In genomic region chr12:45990468-45991288, GRCh38 we compare ENCODE assay signal across 1 cellular context.
TF ChIP-seq lines count a peak whose summit lies in the region.

Gene SCAF11, minus strand, starts transcription at chr12:45990574. Its CDS starts 26,407 bp downstream, at chr12:45964167.

TF ChIP-seq in K562, 482 proteins besides CTCF, POLR2A, EP300 and RAD21 (continued from another document and continues in another):
- peak; percentile 99 for TF ChIP-seq ZBTB2 (IDR thresholded peaks at IDR 0.05)
- peak; percentile 5; the same call in 1 of the 2 replicates for TF ChIP-seq POLR2G (IDR thresholded peaks at IDR 0.05; ENCODE audit: low read depth, low read length)
- no peak for TF ChIP-seq RERE (CRISPR knock-in tag; IDR thresholded peaks at IDR 0.05; ENCODE audit: borderline replicate concordance)
- TF ChIP-seq SNIP1 (IDR thresholded peaks at IDR 0.05; ENCODE audit: low read depth) = no peak
- no peak for TF ChIP-seq PTRF (tag; IDR thresholded peaks at IDR 0.05)
- TF ChIP-seq GTF2F1 (IDR thresholded peaks at IDR 0.05; ENCODE audit: low read depth, low read length) = no peak
- no peak for TF ChIP-seq PURB (CRISPR knock-in tag; IDR thresholded peaks at IDR 0.05; ENCODE audit: low read depth)
- no peak for TF ChIP-seq KLF6 (CRISPR knock-in tag; IDR thresholded peaks at IDR 0.05; ENCODE audit: borderline replicate concordance)
- no peak for TF ChIP-seq ZNF644 (tag; IDR thresholded peaks at IDR 0.05; ENCODE audit: low read depth)
- TF ChIP-seq ZNF143 (CRISPR knock-in tag; IDR thresholded peaks at IDR 0.05) = peak; percentile 86
- TF ChIP-seq MCM5 (IDR thresholded peaks at IDR 0.05; ENCODE audit: low read depth) = no peak
- no peak for TF ChIP-seq IFI16 (CRISPR knock-in tag; IDR thresholded peaks at IDR 0.05)
- TF ChIP-seq EZH2 (IDR thresholded peaks at IDR 0.05; ENCODE audit: borderline replicate concordance, low read depth, low read length) = no peak
- peak; percentile 11 for TF ChIP-seq ZNF146 (CRISPR knock-in tag; IDR thresholded peaks at IDR 0.05; ENCODE audit: unreplicated experiment)
- TF ChIP-seq U2AF1 (optimal IDR thresholded peaks at IDR 0.05; ENCODE audit: low read depth, low read length) = no peak
- no peak for TF ChIP-seq ILK (tag; IDR thresholded peaks at IDR 0.05; ENCODE audit: borderline replicate concordance, low read depth)
- no peak for TF ChIP-seq WHSC1 (IDR thresholded peaks at IDR 0.05; ENCODE audit: low read length)
- peak; percentile 72 for TF ChIP-seq DEAF1 (CRISPR knock-in tag; IDR thresholded peaks at IDR 0.05)
- peak; percentile 13; the same call in 1 of the 2 replicates for TF ChIP-seq PML (IDR thresholded peaks at IDR 0.05; ENCODE audit: low read length)
- TF ChIP-seq ASH1L (IDR thresholded peaks at IDR 0.05; ENCODE audit: borderline replicate concordance, low read depth, partially characterized antibody) = no peak
- TF ChIP-seq DIDO1 (tag; IDR thresholded peaks at IDR 0.05; ENCODE audit: low read depth) = 0 out of 2 replicates have a peak, but pooled peaks have one; percentile 38
- peak; percentile 90 for TF ChIP-seq SMAD4 (CRISPR knock-in tag; conservative IDR thresholded peaks at IDR 0.05)
- TF ChIP-seq THRA (IDR thresholded peaks at IDR 0.05) = no peak
- no peak for TF ChIP-seq FOS (IDR thresholded peaks at IDR 0.05; ENCODE audit: extremely low read depth, insufficient read length)
- no peak for TF ChIP-seq ZC3H11A (IDR thresholded peaks at IDR 0.05; ENCODE audit: low read depth, low read length)
- TF ChIP-seq ELK1 (CRISPR knock-in tag; IDR thresholded peaks at IDR 0.05) = no peak
- TF ChIP-seq CEBPZ (IDR thresholded peaks at IDR 0.05; ENCODE audit: borderline replicate concordance, low read depth, low read length) = no peak
- peak; percentile 85; the same call in 1 of the 2 replicates for TF ChIP-seq LCOR (CRISPR knock-in tag; IDR thresholded peaks at IDR 0.05)
- no peak; the same call in 1 of the 2 replicates for TF ChIP-seq ZBTB1 (CRISPR knock-in tag; IDR thresholded peaks at IDR 0.05; ENCODE audit: borderline replicate concordance, low read depth)
- TF ChIP-seq POLR2H (tag; IDR thresholded peaks at IDR 0.05; ENCODE audit: low read depth) = peak; percentile 66
- TF ChIP-seq ZBTB8A (IDR thresholded peaks at IDR 0.05; ENCODE audit: partially characterized antibody) = no peak
- TF ChIP-seq MCM3 (IDR thresholded peaks at IDR 0.05) = no peak
- no peak for TF ChIP-seq MEF2D (tag; conservative IDR thresholded peaks at IDR 0.05; ENCODE audit: low read depth)
- no peak for TF ChIP-seq SAFB2 (IDR thresholded peaks at IDR 0.05; ENCODE audit: borderline replicate concordance, low read depth, low read length, severe bottlenecking)
- TF ChIP-seq FOXJ3 (CRISPR knock-in tag; IDR thresholded peaks at IDR 0.05) = no peak
- no peak for TF ChIP-seq ZNF780A (CRISPR knock-in tag; IDR thresholded peaks at IDR 0.05)
- no peak for TF ChIP-seq ZKSCAN3 (CRISPR knock-in tag; IDR thresholded peaks at IDR 0.05)
- no peak for TF ChIP-seq TAL1 (IDR thresholded peaks at IDR 0.05)
- TF ChIP-seq ZBTB11 (CRISPR knock-in tag; IDR thresholded peaks at IDR 0.05) = no peak; a peak in 1 of 6 replicates
- TF ChIP-seq ZSCAN32 (CRISPR knock-in tag; IDR thresholded peaks at IDR 0.05) = no peak
- no peak for TF ChIP-seq ZNF707 (CRISPR knock-in tag; conservative IDR thresholded peaks at IDR 0.05)
- TF ChIP-seq RNF2 (IDR thresholded peaks at IDR 0.05) = peak; percentile 93
- TF ChIP-seq NR3C1 (CRISPR knock-in tag; IDR thresholded peaks at IDR 0.05) = no peak
- TF ChIP-seq NCOA2 (IDR thresholded peaks at IDR 0.05; ENCODE audit: partially characterized antibody in 2 of 2) = no peak
- no peak for TF ChIP-seq GTF2A2 (tag; IDR thresholded peaks at IDR 0.05)
- no peak for TF ChIP-seq MBD1 (CRISPR knock-in tag; IDR thresholded peaks at IDR 0.05)
